ENCODE assay signal across 8 cellular contexts in the genomic region with DNA sequence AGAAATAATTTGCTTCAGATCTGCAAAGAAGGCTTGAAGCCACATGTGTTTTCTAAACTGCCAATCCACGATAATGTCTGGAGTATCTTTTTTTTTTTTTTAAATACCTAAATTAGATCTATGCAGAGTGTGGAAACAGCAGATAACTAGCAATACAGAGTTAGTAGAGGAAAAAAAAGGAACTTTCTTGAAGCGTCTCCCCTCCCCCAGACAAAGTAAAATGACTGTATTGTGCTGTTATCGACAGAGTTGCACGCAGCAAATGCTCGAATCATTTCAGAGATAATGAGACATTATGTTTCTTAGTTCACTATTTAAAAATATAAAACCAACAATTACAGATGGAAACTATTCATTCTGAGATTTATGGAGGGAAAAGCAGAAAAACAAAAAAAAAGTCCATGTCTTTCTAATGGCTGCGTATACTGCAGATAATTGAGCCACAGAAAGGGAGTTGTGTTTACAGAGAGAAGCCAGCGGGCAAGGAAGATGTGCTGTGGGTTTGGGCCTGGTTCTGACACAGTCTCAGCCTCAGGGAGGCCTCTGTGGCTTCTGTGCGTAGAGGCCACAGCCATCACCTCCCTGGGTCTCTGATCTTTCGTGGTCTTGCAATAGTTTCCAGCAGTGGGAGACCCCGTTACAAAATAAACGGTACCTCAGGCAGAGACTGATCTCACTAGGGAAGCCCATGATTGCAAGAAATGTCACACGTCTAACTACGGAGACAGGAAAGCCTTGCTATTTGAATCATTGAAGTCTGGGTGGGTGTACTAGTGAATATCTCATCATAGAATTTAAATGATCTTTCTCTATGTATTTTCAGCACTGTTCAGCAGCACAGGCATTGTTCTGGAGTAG. TPM values are rescaled to one million over a fixed set of nuclear protein-coding genes. Genes with fewer than 3 reads are reported as not detected.
DNase-seq lines count a peak whose midpoint lies in the region; ATAC-seq and TF ChIP-seq lines count a peak whose summit lies in the region.

No MANE protein-coding gene starts in this region.

- in situ Hi-C loops in gastrocnemius medialis (cut with MboI; ENCODE audit: low sequenced_read_pairs in 4 of 4): loop anchor here in 2 of 4 donors (10.0 to 25.0 kb wide), 2 partner anchors 858 to 871 kb away; no protein-coding TSS in a partner anchor

- H3K27ac ChIP-seq in epithelial cell of prostate: peak overlapping the region; percentile 99
- peak overlapping the region; percentile 85 to 96 (median 90) for H3K27ac ChIP-seq in gastrocnemius medialis

- no peaks in the 10 kb centered on the region for H3K36me3 ChIP-seq in gastrocnemius medialis

- H3K4me1 ChIP-seq in gastrocnemius medialis: peaks cover 62 to 64% of the 10 kb centered on the region in 2 donors

- peak; percentile 60 for DNase-seq in NK-92 treated with Interleukin-12 subunit alpha and Interleukin-12 subunit beta, amount 100 ng/mL, for 24 hours (lab: John Stamatoyannopoulos, UW)
- DNase-seq in NK-92 (lab: John Stamatoyannopoulos, UW; ENCODE audit: unreplicated experiment) (no peak), epithelial cell of prostate (ENCODE audit: low read depth, low spot score) (no peak), gastrocnemius medialis (no peak), KG1 (lab: John Stamatoyannopoulos, UW) (no peak), left lobe of liver (ENCODE audit: low spot score) (no peak), DMS79 treated with DMSO at 0.1 percent for 48 hours (lab: John Stamatoyannopoulos, UW) (no peak)
- DNase-seq in activated CD4-positive, alpha-beta T cell treated with anti-CD3 and anti-CD28 coated beads, Interleukin-2, amount 50 U/mL, for 1 hour: peak; percentile 65

- no peaks in the 10 kb centered on the region for H3K27me3 ChIP-seq in gastrocnemius medialis

- TF ChIP-seq POLR2A in gastrocnemius medialis (IDR thresholded peaks at IDR 0.05): no peak

- no peak for TF ChIP-seq CTCF in gastrocnemius medialis (IDR thresholded peaks at IDR 0.05 in 4 of 5, conservative IDR thresholded peaks at IDR 0.05 in 1 of 5)

- intact Hi-C loops in gastrocnemius medialis (cut with DNase I; ENCODE audit: low total_unique reads): loop anchor here (1.0 to 10.0 kb wide), 2 partner anchors 19 to 699 kb away; partner anchors contain the start of gene KLF6

- no peaks in the 10 kb centered on the region for H3K9me3 ChIP-seq in gastrocnemius medialis

- peak in 1 of 2 donors; percentile 2 for ATAC-seq in gastrocnemius medialis
- no peak for ATAC-seq in left lobe of liver

- H3K4me3 ChIP-seq in gastrocnemius medialis: no peak overlapping the region

RNA-seq across cellular contexts. Expression of gene KLF6, which starts 19.1 kb away (rescaled TPM):
- 10 to 100 TPM; 23.3 to 84.7 (median 49.8) TPM for total RNA-seq in gastrocnemius medialis
- total RNA-seq in left lobe of liver: 27.3 TPM

Comparison
In these comparisons a context has a peak if more than half of its experiments do, and no peak if none do; other contexts are left out.
1. DNase-seq: peak in NK-92 treated with Interleukin-12 subunit alpha and Interleukin-12 subunit beta, amount 100 ng/mL, for 24 hours (single experiment) and activated CD4-positive, alpha-beta T cell treated with anti-CD3 and anti-CD28 coated beads, Interleukin-2, amount 50 U/mL, for 1 hour (single experiment); none in NK-92 (single experiment), epithelial cell of prostate (single experiment), gastrocnemius medialis (0 of 2), KG1 (single experiment), left lobe of liver (single experiment) and DMS79 treated with DMSO at 0.1 percent for 48 hours (single experiment).